In the genomic region with DNA sequence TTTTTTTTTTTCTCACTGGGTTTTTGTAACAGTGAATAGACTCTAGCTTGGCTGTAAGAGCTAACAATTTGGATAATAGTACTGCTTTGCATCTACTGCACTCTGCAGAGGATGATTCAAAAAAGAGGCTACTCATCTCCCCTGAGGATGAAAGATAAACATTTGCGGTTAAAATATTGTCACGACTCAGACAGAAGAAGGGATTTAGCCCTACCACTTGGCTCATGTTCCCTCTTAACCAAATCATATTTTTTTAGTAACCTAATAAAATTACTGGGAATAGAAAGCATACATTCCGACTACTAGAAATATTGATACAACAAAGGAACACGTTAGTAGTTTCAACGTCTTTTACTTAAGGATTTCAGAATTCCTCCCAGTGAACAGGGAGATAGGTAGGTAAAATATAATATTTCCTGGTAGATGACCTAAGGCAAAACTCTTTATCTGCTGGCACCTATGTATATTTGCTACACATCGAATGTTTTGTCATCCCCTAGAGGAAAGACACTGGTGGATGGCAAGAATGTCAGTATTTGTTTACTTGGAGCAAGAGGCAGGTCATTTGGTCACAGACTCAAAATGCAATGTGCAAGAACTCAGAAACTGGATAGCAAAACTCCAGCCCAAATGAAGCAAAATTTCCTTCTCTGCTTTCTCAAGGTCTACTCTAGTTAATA, we compare ENCODE assay signal across 17 cellular contexts.
DNase-seq lines count a peak whose midpoint lies in the region; TF ChIP-seq lines count a peak whose summit lies in the region.
"Had no signal": no experiment of that assay in that cellular context is flagged by ENCODE, and none has a peak within 500 bp of the region (broad histone marks: within the 10 kb centered on the region; RNA-seq: fewer than 3 reads in every experiment).

No MANE protein-coding gene starts in this region.

- H3K4me2 ChIP-seq in H9 (ENCODE audit: insufficient read depth, insufficient read length, low read length) = no peak overlapping the region

- no peaks in the 10 kb centered on the region for H3K23me2 ChIP-seq in H9 (ENCODE audit: insufficient read length, low read depth, low read length, poor library complexity, severe bottlenecking)

- H3K27me3 Mint-ChIP-seq in H9 (ENCODE audit: low read depth) = no peaks in the 10 kb centered on the region

- no peak overlapping the region for H4K8ac ChIP-seq in H9 (replicated peaks; ENCODE audit: insufficient read length, low read depth, low read length)

- DNase-seq in EL (peak; percentile 94), NCI-H526 (lab: John Stamatoyannopoulos, UW) (peak; percentile 95 to 97), choroid plexus epithelial cell (ENCODE audit: low read depth) (peak; percentile 83), skeletal muscle cell (ENCODE audit: low read depth) (peak; percentile 96), HuH-7 (ENCODE audit: low spot score) (no peak), NCI-H1694 treated with DMSO at 0.1 percent for 48 hours (lab: John Stamatoyannopoulos, UW) (no peak), GDM1 (lab: John Stamatoyannopoulos, UW) (no peak), H9 (no peak)
- DNase-seq: activated CD8-positive, alpha-beta memory T cell treated with anti-CD3 and anti-CD28 coated beads for 24 hours; activated gamma-delta T cell treated with Interleukin-2 at 50 U/mL for 16 hours; Caco-2; mesendoderm; NCI-H146; NCI-H748 treated with DMSO at 0.1 percent for 48 hours; small intestine had no signal

- H3K14ac ChIP-seq in H9 (ENCODE audit: insufficient read depth, low read length) = no peak overlapping the region

- H3K27ac Mint-ChIP-seq in H9 = no peak overlapping the region

- H3K79me2 ChIP-seq in H9 (ENCODE audit: insufficient read depth, low read length) = no peaks in the 10 kb centered on the region

- no peak overlapping the region for H2AK5ac ChIP-seq in H9 (ENCODE audit: insufficient read length, low read length)

- H3K27ac ChIP-seq in H9 (ENCODE audit: insufficient read length, low read depth, low read length) = no peak overlapping the region
- H3K27ac ChIP-seq: cardiac muscle cell, neutrophil had no signal

- WGBS in H9 (ENCODE audit: extremely low coverage, insufficient read length, low lambda C conversion rate) = no CpG with 5 or more reads among the region's 6 CpGs

- H3K4me3 Mint-ChIP-seq in H9 = no peak overlapping the region

- H3K36me3 Mint-ChIP-seq in H9 (ENCODE audit: insufficient read depth in 1 of 3, low read depth in 3 of 3) = peaks cover 0 to 4% (median 0%) of the 10 kb centered on the region in 3 experiments; a peak in 1 of 7 replicates

- no peak overlapping the region for H3K23ac ChIP-seq in H9 (ENCODE audit: insufficient read length, low read depth, low read length)

- no peak overlapping the region for H3K4ac ChIP-seq in H9 (ENCODE audit: low read depth, low read length)

- H2BK120ac ChIP-seq in H9 (ENCODE audit: low read depth, low read length, poor library complexity, severe bottlenecking) = no peak overlapping the region

- TF ChIP-seq CTCF in choroid plexus epithelial cell (conservative IDR thresholded peaks at IDR 0.05; ENCODE audit: low read depth, low read length) (no peak), H9 (conservative IDR thresholded peaks at IDR 0.05) (no peak)

- no peak overlapping the region for H3K18ac ChIP-seq in H9 (ENCODE audit: insufficient read length, low read depth, low read length)

- H4K20me1 ChIP-seq in H9 (ENCODE audit: control insufficient read depth, insufficient read depth, insufficient read length) = no peaks in the 10 kb centered on the region

- no peaks in the 10 kb centered on the region for H3K27me3 ChIP-seq in H9 (ENCODE audit: insufficient read depth, low read length)
- H3K27me3 ChIP-seq: cardiac muscle cell had no signal

- H4K91ac ChIP-seq in H9 (ENCODE audit: insufficient read length, low read depth, low read length) = no peak overlapping the region

- H3K79me1 ChIP-seq in H9 (ENCODE audit: insufficient read depth, low read depth, low read length, poor library complexity, severe bottlenecking) = no peaks in the 10 kb centered on the region

- no peak overlapping the region for H3K9ac ChIP-seq in H9 (ENCODE audit: extremely low read depth, insufficient read length, low read length)

- H3K4me1 ChIP-seq in H9 (ENCODE audit: insufficient read depth, low read length) = no peaks in the 10 kb centered on the region

- no peak overlapping the region for H2BK5ac ChIP-seq in H9 (ENCODE audit: insufficient read length, low read length)

- no peak overlapping the region for H4K5ac ChIP-seq in H9 (ENCODE audit: insufficient read length, low read depth, low read length)

- no peak overlapping the region for H3K56ac ChIP-seq in H9 (ENCODE audit: insufficient read length, low read depth, low read length)

- no peak overlapping the region for H2BK15ac ChIP-seq in H9 (ENCODE audit: low read depth, low read length)

- peaks cover 1 to 3% of the 10 kb centered on the region in 2 experiments; a peak in 2 of 4 replicates for H3K4me1 Mint-ChIP-seq in H9

- no peak overlapping the region for H3T11ph ChIP-seq in H9 (ENCODE audit: low read length)

- no peak overlapping the region for H2AFZ ChIP-seq in H9 (ENCODE audit: low read length)

- H2BK20ac ChIP-seq in H9 (ENCODE audit: low read depth, low read length, poor library complexity, severe bottlenecking) = no peak overlapping the region

- H3K4me3 ChIP-seq in choroid plexus epithelial cell (ENCODE audit: low read depth, low read length) (no peak overlapping the region), skeletal muscle cell (ENCODE audit: low read depth, low read length) (no peak overlapping the region)
- H3K4me3 ChIP-seq: cardiac muscle cell had no signal

- H2BK12ac ChIP-seq in H9 (ENCODE audit: insufficient read length, low read depth, low read length) = no peak overlapping the region

- no peaks in the 10 kb centered on the region for H3K9me3 ChIP-seq in H9 (ENCODE audit: control insufficient read depth, low read depth, low read length)
- H3K9me3 ChIP-seq: Caco-2, neutrophil had no signal

- H3K9me3 Mint-ChIP-seq in H9 = no peaks in the 10 kb centered on the region

Comparison
In these comparisons a context has a peak if more than half of its experiments do, and no peak if none do; other contexts are left out.
1. DNase-seq: peak in EL (single experiment), NCI-H526 (2 of 2), choroid plexus epithelial cell (single experiment) and skeletal muscle cell (single experiment); none in HuH-7 (single experiment), NCI-H1694 treated with DMSO at 0.1 percent for 48 hours (single experiment), GDM1 (single experiment) and H9 (single experiment).